1 cellular context compared by ENCODE assay signal in genomic region chr9:110999379-110999778, GRCh38.
TF ChIP-seq lines count a peak whose summit lies in the region.

No MANE protein-coding gene starts in this region.

TF ChIP-seq in GM12878, 131 proteins besides CTCF, POLR2A, EP300 and RAD21:
- no peak for TF ChIP-seq IRF3 (IDR thresholded peaks at IDR 0.05)
- no peak for TF ChIP-seq E2F4 (IDR thresholded peaks at IDR 0.05; ENCODE audit: low read depth, low read length)
- TF ChIP-seq MEF2A (IDR thresholded peaks at IDR 0.05; ENCODE audit: insufficient read depth, low read depth, low read length): no peak
- peak; percentile 55; the same call in 1 of the 2 replicates for TF ChIP-seq RUNX3 (IDR thresholded peaks at IDR 0.05; ENCODE audit: low read length)
- no peak for TF ChIP-seq USF2 (IDR thresholded peaks at IDR 0.05; ENCODE audit: borderline replicate concordance, low read depth, low read length)
- no peak for TF ChIP-seq PML (IDR thresholded peaks at IDR 0.05; ENCODE audit: low read length)
- TF ChIP-seq POLR2AphosphoS2 (IDR thresholded peaks at IDR 0.05; ENCODE audit: low read depth, low read length): no peak
